Comparison of ENCODE assay signal across 1 cellular context in genomic region chr6:11785953-11786579, GRCh38.
A peak's percentile ranks its signal among the peaks of the same experiment; 100 is the strongest.
TF ChIP-seq lines count a peak whose summit lies in the region.

No MANE protein-coding gene starts in this region.

TF ChIP-seq in GM12878, 131 proteins besides CTCF, POLR2A, EP300 and RAD21 (continued from another document and continues in another):
- peak; percentile 84 for TF ChIP-seq SKIL (IDR thresholded peaks at IDR 0.05; ENCODE audit: low read depth, poor library complexity, severe bottlenecking)
- peak; percentile 70; the same call in 1 of the 2 replicates for TF ChIP-seq MYB (IDR thresholded peaks at IDR 0.05; ENCODE audit: borderline replicate concordance, low read depth, low read length)
- peak; percentile 75 for TF ChIP-seq ZNF24 (IDR thresholded peaks at IDR 0.05)
- TF ChIP-seq ATF7 (IDR thresholded peaks at IDR 0.05; ENCODE audit: low read depth) = peak; percentile 95
- TF ChIP-seq MYC (IDR thresholded peaks at IDR 0.05; ENCODE audit: insufficient read depth, insufficient read length, insufficient replicate concordance, low read length, severe bottlenecking) = no peak
- peak; percentile 43 for TF ChIP-seq KLF5 (IDR thresholded peaks at IDR 0.05; ENCODE audit: partially characterized antibody)
- peak; percentile 4; the same call in 1 of the 2 replicates for TF ChIP-seq SMARCA5 (IDR thresholded peaks at IDR 0.05)
- no peak for TF ChIP-seq ZNF592 (IDR thresholded peaks at IDR 0.05)
- no peak for TF ChIP-seq ZBTB4 (CRISPR knock-in tag; IDR thresholded peaks at IDR 0.05)
- TF ChIP-seq STAT3 (IDR thresholded peaks at IDR 0.05; ENCODE audit: low read depth, low read length) = 0 out of 2 replicates have a peak, but pooled peaks have one; percentile 29
- TF ChIP-seq NKRF (conservative IDR thresholded peaks at IDR 0.05) = peak; percentile 25; the same call in 1 of the 2 replicates
- TF ChIP-seq CBX5 (IDR thresholded peaks at IDR 0.05; ENCODE audit: low read depth) = peak; percentile 79; the same call in 1 of the 2 replicates
- TF ChIP-seq GATAD2B (conservative IDR thresholded peaks at IDR 0.05; ENCODE audit: low read depth) = no peak; the same call in none of the 2 replicates
- TF ChIP-seq HSF1 (IDR thresholded peaks at IDR 0.05; ENCODE audit: low read depth, low read length) = no peak
- TF ChIP-seq E4F1 (IDR thresholded peaks at IDR 0.05; ENCODE audit: borderline replicate concordance, partially characterized antibody) = no peak
- TF ChIP-seq MEF2A (IDR thresholded peaks at IDR 0.05; ENCODE audit: insufficient read depth, low read depth, low read length) = peak; percentile 63; the same call in 1 of the 2 replicates
- TF ChIP-seq SMAD1 (IDR thresholded peaks at IDR 0.05; ENCODE audit: low read depth, partially characterized antibody) = peak; percentile 31
- TF ChIP-seq NFYA (IDR thresholded peaks at IDR 0.05; ENCODE audit: borderline replicate concordance, low read depth, low read length) = no peak
- no peak for TF ChIP-seq SREBF2 (IDR thresholded peaks at IDR 0.05; ENCODE audit: low read length)
- peak; percentile 21; the same call in 1 of the 2 replicates for TF ChIP-seq PML (IDR thresholded peaks at IDR 0.05; ENCODE audit: low read length)
- peak; percentile 90 for TF ChIP-seq DPF2 (IDR thresholded peaks at IDR 0.05)
- 0 out of 2 replicates have a peak, but pooled peaks have one; percentile 30 for TF ChIP-seq PKNOX1 (IDR thresholded peaks at IDR 0.05)
- TF ChIP-seq TCF3 (IDR thresholded peaks at IDR 0.05; ENCODE audit: borderline replicate concordance, insufficient read depth, low read depth, low read length) = peak; percentile 88
- peak; percentile 54; the same call in 1 of the 2 replicates for TF ChIP-seq MLLT1 (IDR thresholded peaks at IDR 0.05)
- peak; percentile 75; the same call in 1 of the 2 replicates for TF ChIP-seq ESRRA (IDR thresholded peaks at IDR 0.05; ENCODE audit: low read length)
- peak; percentile 92; the same call in 1 of the 2 replicates for TF ChIP-seq ZBED1 (IDR thresholded peaks at IDR 0.05; ENCODE audit: borderline replicate concordance)
- TF ChIP-seq STAT1 (conservative IDR thresholded peaks at IDR 0.05) = no peak
- TF ChIP-seq ASH2L (IDR thresholded peaks at IDR 0.05; ENCODE audit: borderline replicate concordance, low read depth) = no peak
- TF ChIP-seq MXI1 (IDR thresholded peaks at IDR 0.05; ENCODE audit: low read depth, low read length) = no peak
- no peak for TF ChIP-seq E2F8 (IDR thresholded peaks at IDR 0.05; ENCODE audit: low read depth, partially characterized antibody)
- TF ChIP-seq POLR2AphosphoS2 (IDR thresholded peaks at IDR 0.05; ENCODE audit: low read depth, low read length) = no peak; the same call in 1 of the 2 replicates
- no peak for TF ChIP-seq YBX1 (IDR thresholded peaks at IDR 0.05)
- TF ChIP-seq CEBPB (IDR thresholded peaks at IDR 0.05; ENCODE audit: borderline replicate concordance in 1 of 2, low read depth in 2 of 2, low read length in 2 of 2) = no peak
- peak; percentile 71 for TF ChIP-seq FOXK2 (IDR thresholded peaks at IDR 0.05)
- TF ChIP-seq EZH2 (IDR thresholded peaks at IDR 0.05; ENCODE audit: borderline replicate concordance, control insufficient read depth, low read depth, low read length) = no peak
- TF ChIP-seq ETV6 (conservative IDR thresholded peaks at IDR 0.05 in 1 of 2, IDR thresholded peaks at IDR 0.05 in 1 of 2; ENCODE audit: borderline replicate concordance in 1 of 2, low read depth in 1 of 2) = peak in 1 of 2 experiments; percentile 72; a peak in 2 of 4 replicates
